ENCODE assay signal across 15 cellular contexts in the genomic region with DNA sequence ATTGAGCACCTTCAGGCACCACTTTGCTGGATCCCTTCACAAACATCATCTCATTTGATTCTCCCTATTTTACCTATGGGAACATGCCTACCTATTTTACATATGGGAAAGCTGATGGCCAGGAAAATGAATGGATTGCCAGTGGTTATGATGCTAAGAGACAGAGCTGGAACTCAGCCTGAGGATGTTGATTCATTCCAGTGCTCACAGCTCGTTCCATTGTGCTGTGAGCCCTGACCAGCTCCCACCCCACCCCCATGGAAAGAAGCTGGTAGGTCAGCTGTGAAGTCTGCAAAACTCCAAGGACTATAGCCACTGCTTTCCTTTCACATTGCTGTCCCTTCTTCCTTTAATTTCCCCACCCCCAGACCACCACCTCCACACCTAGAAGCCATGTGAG. TPM values are rescaled to one million over a fixed set of nuclear protein-coding genes. Genes with fewer than 3 reads are reported as not detected.
DNase-seq lines count a peak whose midpoint lies in the region; ATAC-seq lines count a peak whose summit lies in the region.
"Had no signal": no experiment of that assay in that cellular context is flagged by ENCODE, and none has a peak within 500 bp of the region (broad histone marks: within the 10 kb centered on the region; RNA-seq: fewer than 3 reads in every experiment).

No MANE protein-coding gene starts in this region.

- ATAC-seq in GM19324 (IDR thresholded peaks at IDR 0.05; ENCODE audit: low FRiP score, unreplicated experiment) = no peak
- ATAC-seq: activated CD8-positive, alpha-beta memory T cell treated with anti-CD3 and anti-CD28 coated beads, Interleukin-2, amount 10 ng/mL, durations not matched to agents 7 days and 5 days had no signal

- DNase-seq in AG08396 (ENCODE audit: low spot score) (peak; percentile 71), MG63 (peak; percentile 36), dermis microvascular lymphatic vessel endothelial cell (ENCODE audit: low read depth in 2 of 2) (peak; percentile 55 to 85), kidney glomerular epithelial cell (lab: John Stamatoyannopoulos, UW) (peak; percentile 52), NCI-H2029 (lab: John Stamatoyannopoulos, UW) (no peak), NCI-H1048 (lab: John Stamatoyannopoulos, UW) (no peak)
- no peak for DNase-seq in stimulated activated CD4-positive, alpha-beta T cell treated with anti-CD3 and anti-CD28 coated beads, Interleukin-2, amount 100 ng/mL, for 24 hours
- DNase-seq: activated CD4-positive, CD25-positive, alpha-beta regulatory T cell; activated CD8-positive, alpha-beta memory T cell treated with anti-CD3 and anti-CD28 coated beads, Interleukin-2, amount 10 ng/mL, durations not matched to agents 7 days and 5 days; activated naive CD4-positive, alpha-beta T cell treated with anti-CD3 and anti-CD28 coated beads for 36 hours; NCI-H1105 treated with DMSO at 0.1 percent for 48 hours; NCI-H446 treated with DMSO at 0.1 percent for 48 hours; PC-9; stimulated activated CD4-positive, alpha-beta T cell treated with anti-CD3 and anti-CD28 coated beads, Interleukin-12 subunit alpha, Interleukin-12 subunit beta, amount 100 ng/mL, for 4 hours had no signal

- no peak overlapping the region for H3K4me3 ChIP-seq in MG63
- H3K4me3 ChIP-seq: PC-9 had no signal

- H3K36me3 ChIP-seq in MG63 = no peaks in the 10 kb centered on the region

- H3K9me3 ChIP-seq in MG63 = no peaks in the 10 kb centered on the region

- no peaks in the 10 kb centered on the region for H3K27me3 ChIP-seq in MG63

RNA-seq across cellular contexts. Expression of gene UBTD1, which starts 9.6 kb away (rescaled TPM):
- 19.3 and 29.7 TPM in 2 replicates for total RNA-seq in MG63 (2014; rRNA removed; shearing (Covaris generic); ENCODE audit: low replicate concordance)
- 45.1 and 62.6 TPM in 2 replicates for total RNA-seq in dermis microvascular lymphatic vessel endothelial cell

RNA-seq across cellular contexts. Expression of gene MMS19, which starts 10.1 kb away (rescaled TPM):
- 44.3 and 57.6 TPM in 2 replicates for total RNA-seq in MG63 (2014; rRNA removed; shearing (Covaris generic); ENCODE audit: low replicate concordance)
- 55.3 and 56.8 TPM in 2 replicates for total RNA-seq in dermis microvascular lymphatic vessel endothelial cell

Comparison
In these comparisons a context has a peak if more than half of its experiments do, and no peak if none do; other contexts are left out.
1. DNase-seq: peak in AG08396 (single experiment), MG63 (single experiment), dermis microvascular lymphatic vessel endothelial cell (2 of 2) and kidney glomerular epithelial cell (single experiment); none in NCI-H2029 (single experiment), NCI-H1048 (single experiment) and stimulated activated CD4-positive, alpha-beta T cell treated with anti-CD3 and anti-CD28 coated beads, Interleukin-2, amount 100 ng/mL, for 24 hours (0 of 2).